10 cellular contexts compared by ENCODE assay signal in genomic region chr10:133608855-133609254, GRCh38. TPM values are rescaled to one million over a fixed set of nuclear protein-coding genes. Genes with fewer than 3 reads are reported as not detected.
DNase-seq lines count a peak whose midpoint lies in the region; ATAC-seq, FAIRE-seq and TF ChIP-seq lines count a peak whose summit lies in the region.
"Had no signal": no experiment of that assay in that cellular context is flagged by ENCODE, and none has a peak within 500 bp of the region (broad histone marks: within the 10 kb centered on the region; RNA-seq: fewer than 3 reads in every experiment).

No MANE protein-coding gene starts in this region.

- H3K4me3 ChIP-seq in heart left ventricle = no peak overlapping the region
- H3K4me3 ChIP-seq in fibroblast of mammary gland (ENCODE audit: control insufficient read depth, low read depth, low read length) = no peak overlapping the region
- H3K4me3 ChIP-seq: SK-N-MC had no signal

- H3K27ac Mint-ChIP-seq in progenitor cell of endocrine pancreas = no peak overlapping the region

- H3K9me3 ChIP-seq in heart left ventricle = peaks cover 0 to 5% (median 0%) of the 10 kb centered on the region in 12 donors

- TF ChIP-seq CTCF in heart left ventricle (IDR thresholded peaks at IDR 0.05) = peak in 11 of 12 donors; percentile 18 to 62 (median 53)
- TF ChIP-seq CTCF in fibroblast of mammary gland (conservative IDR thresholded peaks at IDR 0.05; ENCODE audit: control insufficient read depth, insufficient read depth, low read depth, low read length) = peak; percentile 53
- no peak for TF ChIP-seq CTCF in progenitor cell of endocrine pancreas (IDR thresholded peaks at IDR 0.05; ENCODE audit: unreplicated experiment)

- intact Hi-C loops in heart left ventricle (cut with DNase I) (loop anchor here in 4 of 10 donors (1.0 to 5.0 kb wide), 5 partner anchors 172 to 297 kb away; no protein-coding TSS in a partner anchor), Right ventricle myocardium inferior (cut with DNase I) (loop anchor here (5.0 kb wide), 2 partner anchors 172 to 282 kb away; no protein-coding TSS in a partner anchor)

- no peak for FAIRE-seq in urothelium cell line (lab: Jason Lieb, UNC)

- H3K4me3 Mint-ChIP-seq in progenitor cell of endocrine pancreas (ENCODE audit: low read depth) = no peak overlapping the region

- H3K4me1 Mint-ChIP-seq in progenitor cell of endocrine pancreas (ENCODE audit: low read depth) = no peaks in the 10 kb centered on the region

- no peaks in the 10 kb centered on the region for H3K27me3 Mint-ChIP-seq in progenitor cell of endocrine pancreas

- no peaks in the 10 kb centered on the region for H3K4me1 ChIP-seq in heart left ventricle

- H3K36me3 ChIP-seq in heart left ventricle = no peaks in the 10 kb centered on the region

- 10 to 56% (median 42%) methylated on average over 3 of the region's 3 CpGs for WGBS in heart left ventricle, 4 donors

- no peak for ATAC-seq in heart left ventricle
- ATAC-seq in Right ventricle myocardium inferior = no peak
- no peak for ATAC-seq in HG03045 (IDR thresholded peaks at IDR 0.05; ENCODE audit: unreplicated experiment)

- no peak for TF ChIP-seq POLR2A in heart left ventricle (IDR thresholded peaks at IDR 0.05)

- peaks cover 8% of the 10 kb centered on the region for H3K36me3 Mint-ChIP-seq in progenitor cell of endocrine pancreas (ENCODE audit: insufficient read depth)

- DNase-seq in heart left ventricle = no peak
- no peak for DNase-seq in Right ventricle myocardium inferior (ENCODE audit: missing footprints)
- DNase-seq in NOMO-1 treated with DMSO at 0.1 percent for 48 hours (lab: John Stamatoyannopoulos, UW; ENCODE audit: unreplicated experiment) = peak; percentile 40
- DNase-seq in fibroblast of mammary gland (ENCODE audit: low read depth) = peak; percentile 23
- DNase-seq in urothelium cell line (ENCODE audit: low spot score) = peak; percentile 10
- no peak for DNase-seq in NCI-H2171 treated with DMSO at 0.1 percent for 48 hours (lab: John Stamatoyannopoulos, UW)
- DNase-seq in progenitor cell of endocrine pancreas (ENCODE audit: low spot score, unreplicated experiment) = no peak

- peaks cover 75% of the 10 kb centered on the region for H3K9me3 Mint-ChIP-seq in progenitor cell of endocrine pancreas (ENCODE audit: low read depth)

- H3K27me3 ChIP-seq in heart left ventricle = peaks cover 0 to 57% (median 19%) of the 10 kb centered on the region in 9 donors

- H3K27ac ChIP-seq in heart left ventricle = no peak overlapping the region
- H3K27ac ChIP-seq: SK-N-MC had no signal

RNA-seq across cellular contexts. Expression of gene FRG2B, which starts 17.7 kb away (rescaled TPM):
- total RNA-seq in heart left ventricle = not detected
- polyA plus RNA-seq in heart left ventricle = not detected
- not detected for total RNA-seq in Right ventricle myocardium inferior
- total RNA-seq in progenitor cell of endocrine pancreas = not detected in 2 replicates
- polyA plus RNA-seq: esophagus had no signal

RNA-seq across cellular contexts. Expression of gene SYCE1, which starts 43.5 kb away (rescaled TPM):
- total RNA-seq in heart left ventricle (under 1 TPM in 3 of 9 donors, not detected in 6; 0.32 to 0.39 (median 0.37) TPM), Right ventricle myocardium inferior (0.35 TPM), progenitor cell of endocrine pancreas (not detected in 2 replicates)
- under 1 TPM in 1 of 2 donors, not detected in 1; 0.23 TPM for polyA plus RNA-seq in heart left ventricle

Comparison
In these comparisons a context has a peak if more than half of its experiments do, and no peak if none do; other contexts are left out.
1. DNase-seq: peak in NOMO-1 treated with DMSO at 0.1 percent for 48 hours (single experiment), fibroblast of mammary gland (single experiment) and urothelium cell line (single experiment); none in heart left ventricle (0 of 5), Right ventricle myocardium inferior (single experiment), NCI-H2171 treated with DMSO at 0.1 percent for 48 hours (single experiment) and progenitor cell of endocrine pancreas (single experiment).